20 cellular contexts compared by ENCODE assay signal in the genomic region with DNA sequence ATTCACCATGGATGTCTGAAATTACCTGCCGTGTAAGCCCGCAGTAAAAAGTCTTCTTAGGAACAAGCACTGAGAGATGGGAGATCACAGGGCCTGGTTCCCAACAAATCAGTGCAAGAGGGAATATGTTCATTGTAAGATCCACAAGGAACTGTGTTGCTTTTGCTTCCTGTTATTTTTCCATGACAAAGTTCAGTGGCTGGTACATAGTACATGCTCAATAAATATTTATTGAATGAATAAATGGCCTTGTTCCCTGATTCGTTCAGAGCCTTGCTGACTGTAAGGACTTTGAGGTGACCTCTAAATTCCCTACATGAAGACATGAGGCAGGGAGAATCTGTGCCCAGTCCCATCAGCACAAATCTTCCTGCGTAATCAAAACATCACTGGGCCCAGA. TPM values are rescaled to one million over a fixed set of nuclear protein-coding genes. Genes with fewer than 3 reads are reported as not detected.
"Had no signal": no experiment of that assay in that cellular context is flagged by ENCODE, and none has a peak within 500 bp of the region (broad histone marks: within the 10 kb centered on the region; RNA-seq: fewer than 3 reads in every experiment).

No MANE protein-coding gene starts in this region.

- H3K27me3 ChIP-seq: esophagus squamous epithelium, neutrophil had no signal

- H3K27ac ChIP-seq: esophagus squamous epithelium, neutrophil had no signal

- FAIRE-seq: kidney, urothelium cell line had no signal

- H3K9me3 ChIP-seq: esophagus squamous epithelium, neutrophil had no signal

- DNase-seq: dermis blood vessel endothelial cell; esophagus squamous epithelium; foreskin fibroblast; kidney; left cardiac atrium; left ventricle myocardium superior; mesenchymal stem cell; midbrain; naive B cell; posterior cingulate gyrus; stimulated activated CD4-positive, alpha-beta T cell treated with anti-CD3 and anti-CD28 coated beads, Interleukin-12 subunit alpha, Interleukin-12 subunit beta, amount 100 ng/mL, for 4 hours; stimulated activated naive CD4-positive, alpha-beta T cell had no signal

- H3K36me3 ChIP-seq: esophagus squamous epithelium, neutrophil had no signal

- ATAC-seq: left cardiac atrium, left ventricle myocardium superior, sciatic nerve had no signal

- H3K4me1 ChIP-seq: esophagus squamous epithelium had no signal

- H3K4me3 ChIP-seq: esophagus squamous epithelium, lung had no signal

RNA-seq across cellular contexts. Expression of gene TMEM31, which starts 7.4 kb away (rescaled TPM):
- total RNA-seq: dermis blood vessel endothelial cell, epithelial cell of proximal tubule, esophagus squamous epithelium, left cardiac atrium, left ventricle myocardium superior, osteoblast, pulmonary artery endothelial cell, skeletal muscle tissue had no signal

RNA-seq across cellular contexts. Expression of gene PLP1, which starts 58.5 kb away (rescaled TPM):
- total RNA-seq: dermis blood vessel endothelial cell, epithelial cell of proximal tubule, pulmonary artery endothelial cell had no signal
